Comparison of ENCODE assay signal across 27 cellular contexts in genomic region chr14:103196716-103197115, GRCh38.
"Had no signal": no experiment of that assay in that cellular context is flagged by ENCODE, and none has a peak within 500 bp of the region (broad histone marks: within the 10 kb centered on the region; RNA-seq: fewer than 3 reads in every experiment).

No MANE protein-coding gene starts in this region.

- H3K4me3 ChIP-seq: dorsolateral prefrontal cortex, gastroesophageal sphincter, heart right ventricle, lung, mucosa of descending colon, prostate gland, right atrium auricular region, skin epidermis, spleen, transverse colon, upper lobe of right lung had no signal

- H3K27ac ChIP-seq: dorsolateral prefrontal cortex, epithelial cell of prostate, heart right ventricle, prostate gland, right atrium auricular region, skin epidermis, spleen, transverse colon, upper lobe of right lung had no signal

- DNase-seq: caudate nucleus; cerebellar nuclear complex; dorsolateral prefrontal cortex; effector CD8-positive, alpha-beta T cell; endodermal cell; foreskin fibroblast; heart right ventricle; hippocampal formation; immature natural killer cell; mucosa of descending colon; naive B cell; spleen; stimulated activated CD4-positive, alpha-beta T cell treated with anti-CD3 and anti-CD28 coated beads, Interleukin-4, amount 100 ng/mL, for 4 hours; stimulated activated naive CD8-positive, alpha-beta T cell treated with anti-CD3 and anti-CD28 coated beads, Interleukin-15, Interleukin-2, amounts not matched to agents 100 U/mL and 50 U/mL, for 24 hours; substantia nigra; transverse colon; upper lobe of right lung had no signal

- H3K4me1 ChIP-seq: prostate gland, right atrium auricular region had no signal

- H3K36me3 ChIP-seq: gastroesophageal sphincter, heart right ventricle, prostate gland, right atrium auricular region, spleen, transverse colon, upper lobe of right lung had no signal

- H3K9me3 ChIP-seq: prostate gland, transverse colon, upper lobe of right lung had no signal

- ATAC-seq: esophagus mucosa; gastroesophageal sphincter; heart right ventricle; left lobe of liver; mucosa of descending colon; natural killer cell treated with Interleukin-12 subunit alpha and Interleukin-12 subunit beta and Interleukin-15 and Interleukin-18, amount 100 ng/mL, for 72 hours; stimulated activated memory B cell treated with anti-CD40 and anti-IgM and Interleukin-4, amounts not matched to agents 10 μg/mL and 1 μg/mL and 100 μg/mL, for 72 hours; stimulated activated naive CD8-positive, alpha-beta T cell treated with anti-CD3 and anti-CD28 coated beads, Interleukin-15, Interleukin-2, amounts not matched to agents 100 U/mL and 50 U/mL, for 24 hours; upper lobe of right lung had no signal

- H3K27me3 ChIP-seq: dorsolateral prefrontal cortex, heart right ventricle, right atrium auricular region, upper lobe of right lung had no signal
